ENCODE assay signal across 18 cellular contexts in the genomic region with DNA sequence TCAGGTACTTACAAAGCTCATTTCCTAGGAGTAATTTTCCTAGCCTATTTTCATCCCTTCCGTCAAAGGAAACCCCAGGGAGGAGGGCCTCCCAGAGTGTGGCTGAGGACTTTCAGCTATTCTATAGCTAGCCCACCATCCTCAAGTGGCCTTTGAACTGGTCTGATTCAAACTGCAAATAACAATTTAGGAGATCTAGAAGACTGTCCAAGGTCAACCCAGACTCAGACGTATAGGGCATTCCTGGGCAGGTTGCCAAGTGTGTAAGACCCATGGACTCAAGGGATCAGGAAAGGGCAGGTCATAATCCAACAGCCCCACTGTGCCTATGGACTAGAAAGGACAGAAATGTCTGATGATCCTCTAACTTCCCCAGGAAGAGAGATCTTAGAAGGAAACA.
"Had no signal": no experiment of that assay in that cellular context is flagged by ENCODE, and none has a peak within 500 bp of the region (broad histone marks: within the 10 kb centered on the region; RNA-seq: fewer than 3 reads in every experiment).

No MANE protein-coding gene starts in this region.

- H3K36me3 ChIP-seq: ovary, right atrium auricular region had no signal

- H3K4me2 ChIP-seq: smooth muscle cell had no signal

- H3K4me3 ChIP-seq: coronary artery, lung, ovary, right atrium auricular region, smooth muscle cell had no signal

- ATAC-seq: left colon, left ventricle myocardium superior had no signal

- H3K36me3 Mint-ChIP-seq: naive B cell had no signal

- DNase-seq: effector CD4-positive, alpha-beta T cell; endodermal cell; foreskin melanocyte; hippocampal formation; left ventricle myocardium superior; mesendoderm; naive B cell; nephron progenitor cell; ovary; stimulated activated CD4-positive, alpha-beta T cell treated with anti-CD3 and anti-CD28 coated beads, Interleukin-2, amount 100 ng/mL, for 48 hours; stimulated activated naive CD4-positive, alpha-beta T cell treated with Interleukin-2 at 50 U/mL for 16 hours; trophoblast cell had no signal

- H3K9me3 ChIP-seq: ovary, right atrium auricular region had no signal

- H3K27ac Mint-ChIP-seq: endodermal cell, nephron progenitor cell had no signal

- FAIRE-seq: urothelium cell line had no signal

- H3K27me3 ChIP-seq: ovary, right atrium auricular region had no signal

- H3K4me3 Mint-ChIP-seq: endodermal cell, nephron progenitor cell had no signal

- H3K9me3 Mint-ChIP-seq: endodermal cell, naive B cell, nephron progenitor cell had no signal

- H3K27ac ChIP-seq: coronary artery, ovary had no signal
